ENCODE assay signal across 33 cellular contexts in genomic region chr22:19785461-19786263, GRCh38. TPM values are rescaled to one million over a fixed set of nuclear protein-coding genes. Genes with fewer than 3 reads are reported as not detected.
"Had no signal": no experiment of that assay in that cellular context is flagged by ENCODE, and none has a peak within 500 bp of the region (broad histone marks: within the 10 kb centered on the region; RNA-seq: fewer than 3 reads in every experiment).

No MANE protein-coding gene starts in this region.

- H3K4me3 Mint-ChIP-seq: activated CD4-positive, alpha-beta T cell treated with anti-CD3 and anti-CD28 coated beads, Interleukin-2, amount 10 ng/mL, durations not matched to agents 24 days and 14 days; activated CD8-positive, alpha-beta T cell treated with anti-CD3 and anti-CD28 coated beads for 36 hours; activated naive CD4-positive, alpha-beta T cell treated with anti-CD3 and anti-CD28 coated beads, Interleukin-2, amount 50 U/mL, for 24 hours; activated naive CD8-positive, alpha-beta T cell treated with anti-CD3 and anti-CD28 coated beads, Interleukin-2, amount 10 ng/mL, durations not matched to agents 7 days and 5 days; activated T-cell treated with anti-CD3 and anti-CD28 coated beads, Interleukin-2, amount 50 U/mL, for 72 hours; activated T-helper 17 cell treated with anti-CD3 and anti-CD28 coated beads, Interleukin-2, amount 50 U/mL, for 72 hours had no signal

- H3K27me3 ChIP-seq: ascending aorta, cardiac muscle cell, Peyer's patch, SJCRH30 had no signal

- H3K9me3 ChIP-seq: ascending aorta, Peyer's patch, SJCRH30 had no signal

- ATAC-seq: activated CD8-positive, alpha-beta T cell treated with anti-CD3 and anti-CD28 coated beads for 36 hours; activated T-cell treated with anti-CD3 and anti-CD28 coated beads, Interleukin-2, amount 50 U/mL, for 72 hours; activated T-helper 17 cell treated with anti-CD3 and anti-CD28 coated beads, Interleukin-2, amount 50 U/mL, for 72 hours; PC-3 had no signal

- H3K36me3 Mint-ChIP-seq: activated naive CD4-positive, alpha-beta T cell treated with anti-CD3 and anti-CD28 coated beads, Interleukin-2, amount 50 U/mL, for 24 hours had no signal

- H3K4me1 ChIP-seq: ascending aorta, Peyer's patch, SJCRH30 had no signal

- H3K4me1 Mint-ChIP-seq: activated CD4-positive, alpha-beta T cell treated with anti-CD3 and anti-CD28 coated beads, Interleukin-2, amount 10 ng/mL, durations not matched to agents 24 days and 14 days; activated naive CD4-positive, alpha-beta T cell treated with anti-CD3 and anti-CD28 coated beads, Interleukin-2, amount 50 U/mL, for 24 hours; activated naive CD8-positive, alpha-beta T cell treated with anti-CD3 and anti-CD28 coated beads, Interleukin-2, amount 10 ng/mL, durations not matched to agents 7 days and 5 days; activated T-helper 17 cell treated with anti-CD3 and anti-CD28 coated beads, Interleukin-2, amount 50 U/mL, for 72 hours had no signal

- H3K4me3 ChIP-seq: ascending aorta, cardiac muscle cell, Peyer's patch, SJCRH30, SK-N-MC had no signal

- H3K27ac Mint-ChIP-seq: activated CD4-positive, alpha-beta T cell treated with anti-CD3 and anti-CD28 coated beads, Interleukin-2, amount 10 ng/mL, durations not matched to agents 24 days and 14 days; activated CD8-positive, alpha-beta T cell treated with anti-CD3 and anti-CD28 coated beads for 36 hours; activated naive CD4-positive, alpha-beta T cell treated with anti-CD3 and anti-CD28 coated beads, Interleukin-2, amount 50 U/mL, for 24 hours; activated naive CD8-positive, alpha-beta T cell treated with anti-CD3 and anti-CD28 coated beads, Interleukin-2, amount 10 ng/mL, durations not matched to agents 7 days and 5 days; activated T-cell treated with anti-CD3 and anti-CD28 coated beads, Interleukin-2, amount 50 U/mL, for 72 hours; activated T-helper 17 cell treated with anti-CD3 and anti-CD28 coated beads, Interleukin-2, amount 50 U/mL, for 72 hours had no signal

- H3K27ac ChIP-seq: ascending aorta, cardiac muscle cell, Peyer's patch, RWPE1, SJCRH30, SK-N-MC had no signal

- H3K36me3 ChIP-seq: cardiac muscle cell, Peyer's patch had no signal

- H3K9me3 Mint-ChIP-seq: activated CD4-positive, alpha-beta T cell treated with anti-CD3 and anti-CD28 coated beads, Interleukin-2, amount 10 ng/mL, durations not matched to agents 24 days and 14 days; activated CD8-positive, alpha-beta T cell treated with anti-CD3 and anti-CD28 coated beads for 36 hours; activated naive CD4-positive, alpha-beta T cell treated with anti-CD3 and anti-CD28 coated beads, Interleukin-2, amount 50 U/mL, for 24 hours; activated naive CD8-positive, alpha-beta T cell treated with anti-CD3 and anti-CD28 coated beads, Interleukin-2, amount 10 ng/mL, durations not matched to agents 7 days and 5 days; activated T-cell treated with anti-CD3 and anti-CD28 coated beads, Interleukin-2, amount 50 U/mL, for 72 hours; activated T-helper 17 cell treated with anti-CD3 and anti-CD28 coated beads, Interleukin-2, amount 50 U/mL, for 72 hours had no signal

- DNase-seq: activated CD4-positive, alpha-beta T cell treated with anti-CD3 and anti-CD28 coated beads, Interleukin-2, amount 10 ng/mL, durations not matched to agents 24 days and 14 days; activated CD4-positive, alpha-beta T cell treated with anti-CD3 and anti-CD28 coated beads, Interleukin-2, amount 50 U/mL, for 4 hours; activated CD8-positive, alpha-beta T cell treated with anti-CD3 and anti-CD28 coated beads for 36 hours; activated effector memory CD4-positive, alpha-beta T cell treated with anti-CD3 and anti-CD28 coated beads, Interleukin-2, amount 50 U/mL, for 16 hours; activated naive CD4-positive, alpha-beta T cell treated with Interleukin-2 at 50 U/mL for 16 hours; activated naive CD8-positive, alpha-beta T cell treated with anti-CD3 and anti-CD28 coated beads, Interleukin-2, amount 10 ng/mL, durations not matched to agents 7 days and 5 days; activated T-cell treated with anti-CD3 and anti-CD28 coated beads, Interleukin-2, amount 50 U/mL, for 1 hour; activated T-cell treated with anti-CD3 and anti-CD28 coated beads, Interleukin-2, amount 50 U/mL, for 72 hours; amygdala; Karpas-422; KBM-7; NCI-H1105; NCI-H1417 treated with DMSO at 0.1 percent for 48 hours; NCI-H187 treated with DMSO at 0.1 percent for 48 hours; NCI-H2081; NCI-H510A; NCI-H526; NCI-H748 treated with DMSO at 0.1 percent for 48 hours; NK-92 treated with Interleukin-12 subunit alpha and Interleukin-12 subunit beta, amount 100 ng/mL, for 24 hours; PC-3; Peyer's patch; SHP77; SJCRH30; T1000 had no signal

- H3K27me3 Mint-ChIP-seq: activated CD8-positive, alpha-beta T cell treated with anti-CD3 and anti-CD28 coated beads for 36 hours; activated naive CD4-positive, alpha-beta T cell treated with anti-CD3 and anti-CD28 coated beads, Interleukin-2, amount 50 U/mL, for 24 hours; activated T-helper 17 cell treated with anti-CD3 and anti-CD28 coated beads, Interleukin-2, amount 50 U/mL, for 72 hours had no signal

RNA-seq across cellular contexts. Expression of gene TBX1, which starts 25.1 kb away (rescaled TPM):
- total RNA-seq: activated CD4-positive, alpha-beta T cell treated with anti-CD3 and anti-CD28 coated beads, Interleukin-2, amount 10 ng/mL, durations not matched to agents 24 days and 14 days; activated CD8-positive, alpha-beta memory T cell treated with anti-CD3 and anti-CD28 coated beads for 36 hours; activated CD8-positive, alpha-beta T cell treated with anti-CD3 and anti-CD28 coated beads for 36 hours; activated T-helper 17 cell treated with anti-CD3 and anti-CD28 coated beads, Interleukin-2, amount 50 U/mL, for 72 hours; ascending aorta; MCF 10A; T-helper 1 cell treated with Interleukin-12 subunit alpha and Interleukin-12 subunit beta and Interleukin-4 antibody, amounts not matched to agents 30 ng/mL and 1 ng/mL, for 36 hours had no signal
